Comparison of ENCODE assay signal across 15 cellular contexts in genomic region chr3:107199962-107200465, GRCh38.
A peak's percentile ranks its signal among the peaks of the same experiment; 100 is the strongest.
DNase-seq lines count a peak whose midpoint lies in the region; ATAC-seq and TF ChIP-seq lines count a peak whose summit lies in the region.
"Had no signal": no experiment of that assay in that cellular context is flagged by ENCODE, and none has a peak within 500 bp of the region (broad histone marks: within the 10 kb centered on the region; RNA-seq: fewer than 3 reads in every experiment).

No MANE protein-coding gene starts in this region.

- H3K4me3 ChIP-seq in heart right ventricle, result no peak overlapping the region
- no peak overlapping the region for H3K4me3 ChIP-seq in right atrium auricular region
- no peak overlapping the region for H3K4me3 ChIP-seq in psoas muscle
- no peak overlapping the region for H3K4me3 ChIP-seq in tibial artery
- H3K4me3 ChIP-seq in gastroesophageal sphincter, result no peak overlapping the region
- H3K4me3 ChIP-seq: BLaER1 treated with 17β-estradiol and CSF1 and Interleukin-3, amounts not matched to agents 10 nM and 100 nM had no signal

- TF ChIP-seq EP300 in gastroesophageal sphincter (IDR thresholded peaks at IDR 0.05), result no peak

- TF ChIP-seq CTCF in heart right ventricle (IDR thresholded peaks at IDR 0.05), result no peak
- no peak for TF ChIP-seq CTCF in right atrium auricular region (IDR thresholded peaks at IDR 0.05)
- no peak for TF ChIP-seq CTCF in foreskin keratinocyte (conservative IDR thresholded peaks at IDR 0.05)
- TF ChIP-seq CTCF in psoas muscle (IDR thresholded peaks at IDR 0.05), result no peak
- TF ChIP-seq CTCF in tibial artery (IDR thresholded peaks at IDR 0.05), result no peak
- TF ChIP-seq CTCF in gastroesophageal sphincter (IDR thresholded peaks at IDR 0.05), result no peak

- H3K27me3 ChIP-seq in heart right ventricle (no peaks in the 10 kb centered on the region), right atrium auricular region (no peaks in the 10 kb centered on the region), foreskin keratinocyte (no peaks in the 10 kb centered on the region), psoas muscle (ENCODE audit: insufficient read depth in 3 of 3, low read length in 2 of 3) (no peaks in the 10 kb centered on the region), tibial artery (no peaks in the 10 kb centered on the region), gastroesophageal sphincter (no peaks in the 10 kb centered on the region)
- H3K27me3 ChIP-seq: BLaER1 treated with 17β-estradiol and CSF1 and Interleukin-3, amounts not matched to agents 10 nM and 100 nM had no signal

- DNase-seq in heart right ventricle (no peak), right atrium auricular region (ENCODE audit: low spot score) (no peak), foreskin keratinocyte (peak; percentile 22 to 62), psoas muscle (no peak), tibial artery (no peak), hepatic stellate cell (ENCODE audit: low spot score) (no peak)
- DNase-seq in activated naive CD4-positive, alpha-beta T cell treated with anti-CD3 and anti-CD28 coated beads, Interleukin-2, amount 50 U/mL, for 16 hours, result no peak
- DNase-seq: 8988T; CD4-positive, CD25-positive, alpha-beta regulatory T cell; DMS53; GF-D8; HCEC 1CT; HFFc6 had no signal

- TF ChIP-seq POLR2A in gastroesophageal sphincter (IDR thresholded peaks at IDR 0.05), result no peak

- H3K27ac ChIP-seq in heart right ventricle, result peak overlapping the region in 6 of 10 donors; percentile 0 to 84 (median 72)
- H3K27ac ChIP-seq in right atrium auricular region, result peak overlapping the region in 1 of 2 donors; percentile 12
- no peak overlapping the region for H3K27ac ChIP-seq in foreskin keratinocyte
- peak overlapping the region; percentile 77 for H3K27ac ChIP-seq in psoas muscle
- H3K27ac ChIP-seq in tibial artery, result peak overlapping the region; percentile 66 to 70
- no peak overlapping the region for H3K27ac ChIP-seq in gastroesophageal sphincter
- H3K27ac ChIP-seq: BLaER1 treated with 17β-estradiol and CSF1 and Interleukin-3, amounts not matched to agents 10 nM and 100 nM had no signal

- intact Hi-C loops in heart right ventricle (cut with DNase I) (loop anchor here in 2 of 10 donors (10.0 kb wide), 2 partner anchors 75 to 85 kb away; no protein-coding TSS in a partner anchor), psoas muscle (cut with DNase I) (no loop called here), tibial artery (cut with DNase I; ENCODE audit: low total_unique reads) (no loop called here)

- no peaks in the 10 kb centered on the region for H3K9me3 ChIP-seq in heart right ventricle
- no peaks in the 10 kb centered on the region for H3K9me3 ChIP-seq in right atrium auricular region
- no peaks in the 10 kb centered on the region for H3K9me3 ChIP-seq in psoas muscle
- H3K9me3 ChIP-seq in tibial artery, result no peaks in the 10 kb centered on the region
- H3K9me3 ChIP-seq in gastroesophageal sphincter, result no peaks in the 10 kb centered on the region
- H3K9me3 ChIP-seq: BLaER1 treated with 17β-estradiol and CSF1 and Interleukin-3, amounts not matched to agents 10 nM and 100 nM had no signal

- H3K4me1 ChIP-seq in heart right ventricle (peaks cover 0 to 37% (median 21%) of the 10 kb centered on the region in 9 donors), right atrium auricular region (peaks cover 0 to 25% of the 10 kb centered on the region in 2 donors), foreskin keratinocyte (peaks cover 17% of the 10 kb centered on the region), psoas muscle (peaks cover 15% of the 10 kb centered on the region), tibial artery (peaks cover 0 to 39% (median 27%) of the 10 kb centered on the region in 4 donors), gastroesophageal sphincter (peaks cover 0 to 23% (median 7%) of the 10 kb centered on the region in 3 donors)
- H3K4me1 ChIP-seq: BLaER1 treated with 17β-estradiol and CSF1 and Interleukin-3, amounts not matched to agents 10 nM and 100 nM had no signal

- 39 to 51% methylated on average over 4 of the region's 4 CpGs for WGBS in heart right ventricle, 2 donors
- 32 to 45% (median 38%) methylated on average over 4 of the region's 4 CpGs for WGBS in psoas muscle, 3 donors
- WGBS in gastroesophageal sphincter (ENCODE audit: low coverage in 1 of 2), 2 donors, result 48 to 62% methylated on average over 4 of the region's 4 CpGs

- ATAC-seq in heart right ventricle (peak in 1 of 8 donors; percentile 11), foreskin keratinocyte (no peak), psoas muscle (peak in 2 of 4 donors; percentile 40 to 58), gastroesophageal sphincter (no peak)

- H3K36me3 ChIP-seq in heart right ventricle (no peaks in the 10 kb centered on the region), right atrium auricular region (no peaks in the 10 kb centered on the region), psoas muscle (ENCODE audit: insufficient read depth in 1 of 2, low read depth in 1 of 2) (no peaks in the 10 kb centered on the region), tibial artery (no peaks in the 10 kb centered on the region), gastroesophageal sphincter (no peaks in the 10 kb centered on the region)
- H3K36me3 ChIP-seq: BLaER1 treated with 17β-estradiol and CSF1 and Interleukin-3, amounts not matched to agents 10 nM and 100 nM had no signal

Comparison
In these comparisons a context has a peak if more than half of its experiments do, and no peak if none do; other contexts are left out.
1. DNase-seq: peak in foreskin keratinocyte (2 of 2); none in heart right ventricle (0 of 2), right atrium auricular region (single experiment), psoas muscle (0 of 2), tibial artery (0 of 2), activated naive CD4-positive, alpha-beta T cell treated with anti-CD3 and anti-CD28 coated beads, Interleukin-2, amount 50 U/mL, for 16 hours (single experiment) and hepatic stellate cell (single experiment).
2. H3K27ac ChIP-seq: peak in heart right ventricle (6 of 10), psoas muscle (single experiment) and tibial artery (2 of 2); none in foreskin keratinocyte (single experiment) and gastroesophageal sphincter (0 of 4).